In genomic region chr20:23466961-23467360, GRCh38 we compare ENCODE assay signal across 3 cellular contexts.
A peak's percentile ranks its signal among the peaks of the same experiment; 100 is the strongest.
TF ChIP-seq lines count a peak whose summit lies in the region.

No MANE protein-coding gene starts in this region.

TF ChIP-seq in HEK293, 187 proteins besides CTCF, POLR2A, EP300 and RAD21:
- TF ChIP-seq SETDB1 (IDR thresholded peaks at IDR 0.05; ENCODE audit: insufficient read length, low read length): peak; percentile 14

TF ChIP-seq in H1, 55 proteins besides CTCF, POLR2A, EP300 and RAD21:
- 0 out of 2 replicates have a peak, but pooled peaks have one; percentile 31 for TF ChIP-seq CBX5 (IDR thresholded peaks at IDR 0.05; ENCODE audit: low read depth, low read length)

TF ChIP-seq in HepG2, 621 proteins besides CTCF, POLR2A, EP300 and RAD21:
- peak; percentile 100 for TF ChIP-seq ZNF761 (CRISPR knock-in tag; conservative IDR thresholded peaks at IDR 0.05)
